In genomic region chr14:50943261-50943942, GRCh38 we compare ENCODE assay signal across 1 cellular context.
TF ChIP-seq lines count a peak whose summit lies in the region.

No MANE protein-coding gene starts in this region.

TF ChIP-seq in GM12878, 131 proteins besides CTCF, POLR2A, EP300 and RAD21 (continued from another document):
- TF ChIP-seq HSF1 (IDR thresholded peaks at IDR 0.05; ENCODE audit: low read depth, low read length): no peak
- TF ChIP-seq, protein P1, sequence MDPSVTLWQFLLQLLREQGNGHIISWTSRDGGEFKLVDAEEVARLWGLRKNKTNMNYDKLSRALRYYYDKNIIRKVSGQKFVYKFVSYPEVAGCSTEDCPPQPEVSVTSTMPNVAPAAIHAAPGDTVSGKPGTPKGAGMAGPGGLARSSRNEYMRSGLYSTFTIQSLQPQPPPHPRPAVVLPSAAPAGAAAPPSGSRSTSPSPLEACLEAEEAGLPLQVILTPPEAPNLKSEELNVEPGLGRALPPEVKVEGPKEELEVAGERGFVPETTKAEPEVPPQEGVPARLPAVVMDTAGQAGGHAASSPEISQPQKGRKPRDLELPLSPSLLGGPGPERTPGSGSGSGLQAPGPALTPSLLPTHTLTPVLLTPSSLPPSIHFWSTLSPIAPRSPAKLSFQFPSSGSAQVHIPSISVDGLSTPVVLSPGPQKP (IDR thresholded peaks at IDR 0.05; ENCODE audit: low read depth, low read length): no peak
- no peak for TF ChIP-seq POU2F2 (IDR thresholded peaks at IDR 0.05; ENCODE audit: borderline replicate concordance, low read depth, low read length)
- TF ChIP-seq, protein P2, sequence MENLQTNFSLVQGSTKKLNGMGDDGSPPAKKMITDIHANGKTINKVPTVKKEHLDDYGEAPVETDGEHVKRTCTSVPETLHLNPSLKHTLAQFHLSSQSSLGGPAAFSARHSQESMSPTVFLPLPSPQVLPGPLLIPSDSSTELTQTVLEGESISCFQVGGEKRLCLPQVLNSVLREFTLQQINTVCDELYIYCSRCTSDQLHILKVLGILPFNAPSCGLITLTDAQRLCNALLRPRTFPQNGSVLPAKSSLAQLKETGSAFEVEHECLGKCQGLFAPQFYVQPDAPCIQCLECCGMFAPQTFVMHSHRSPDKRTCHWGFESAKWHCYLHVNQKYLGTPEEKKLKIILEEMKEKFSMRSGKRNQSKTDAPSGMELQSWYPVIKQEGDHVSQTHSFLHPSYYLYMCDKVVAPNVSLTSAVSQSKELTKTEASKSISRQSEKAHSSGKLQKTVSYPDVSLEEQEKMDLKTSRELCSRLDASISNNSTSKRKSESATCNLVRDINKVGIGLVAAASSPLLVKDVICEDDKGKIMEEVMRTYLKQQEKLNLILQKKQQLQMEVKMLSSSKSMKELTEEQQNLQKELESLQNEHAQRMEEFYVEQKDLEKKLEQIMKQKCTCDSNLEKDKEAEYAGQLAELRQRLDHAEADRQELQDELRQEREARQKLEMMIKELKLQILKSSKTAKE (IDR thresholded peaks at IDR 0.05; ENCODE audit: low read depth, poor library complexity, severe bottlenecking): no peak
